13 cellular contexts compared by ENCODE assay signal in the genomic region with DNA sequence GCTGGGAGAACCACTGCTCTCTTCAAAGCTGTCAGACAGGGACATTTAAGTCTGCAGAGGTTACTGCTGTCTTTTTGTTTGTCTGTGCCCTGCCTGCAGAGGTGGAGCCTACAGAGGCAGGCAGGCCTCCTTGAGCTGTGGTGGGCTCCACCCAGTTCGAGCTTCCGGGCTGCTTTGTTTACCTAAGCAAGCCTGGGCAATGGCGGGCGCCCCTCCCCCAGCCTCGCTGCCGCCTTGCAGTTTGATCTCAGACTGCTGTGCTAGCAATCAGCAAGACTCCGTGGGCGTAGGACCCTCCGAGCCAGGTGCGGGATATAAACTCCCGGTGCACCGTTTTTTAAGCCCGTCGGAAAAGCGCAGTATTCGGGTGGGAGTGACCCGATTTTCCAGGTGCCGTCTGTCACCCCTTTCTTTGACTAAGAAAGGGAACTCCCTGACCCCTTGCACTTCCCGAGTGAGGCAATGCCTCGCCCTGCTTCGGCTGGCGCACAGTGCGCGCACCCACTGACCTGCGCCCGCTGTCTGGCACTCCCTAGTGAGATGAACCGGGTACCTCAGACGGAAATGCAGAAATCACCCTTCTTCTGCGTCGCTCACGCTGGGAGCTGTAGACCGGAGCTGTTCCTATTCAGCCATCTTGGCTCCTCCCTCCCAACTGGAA. TPM values are rescaled to one million over a fixed set of nuclear protein-coding genes. Genes with fewer than 3 reads are reported as not detected.
"Had no signal": no experiment of that assay in that cellular context is flagged by ENCODE, and none has a peak within 500 bp of the region (broad histone marks: within the 10 kb centered on the region; RNA-seq: fewer than 3 reads in every experiment).

No MANE protein-coding gene starts in this region.

RNA-seq across cellular contexts. Expression of a gene that starts 16.8 kb away (rescaled TPM):
- total RNA-seq: activated CD8-positive, alpha-beta T cell treated with anti-CD3 and anti-CD28 coated beads for 36 hours; activated T-helper 17 cell treated with anti-CD3 and anti-CD28 coated beads, Interleukin-2, amount 50 U/mL, for 72 hours; bronchial epithelial cell; cardiac septum; cerebellum; esophagus muscularis mucosa; foreskin keratinocyte; T-helper 2 cell treated with Interferon-gamma antibody and Interleukin-4, amounts not matched to agents 100 ng/mL and 5 ng/mL, for 36 hours had no signal
- polyA plus RNA-seq: adipose tissue, foreskin keratinocyte had no signal

RNA-seq across cellular contexts. Expression of a gene that starts 21.2 kb away (rescaled TPM):
- total RNA-seq: activated B cell treated with CpG ODN at 0.5 μM for 24 hours; activated CD8-positive, alpha-beta T cell treated with anti-CD3 and anti-CD28 coated beads for 36 hours; activated T-helper 17 cell treated with anti-CD3 and anti-CD28 coated beads, Interleukin-2, amount 50 U/mL, for 72 hours; astrocyte; cardiac septum; esophagus muscularis mucosa; foreskin keratinocyte; gastrocnemius medialis; T-helper 2 cell treated with Interferon-gamma antibody and Interleukin-4, amounts not matched to agents 100 ng/mL and 5 ng/mL, for 36 hours had no signal
- polyA plus RNA-seq: foreskin keratinocyte, heart left ventricle had no signal
